In genomic region chr2:196925768-196926561, GRCh38 we compare ENCODE assay signal across 8 cellular contexts. TPM values are rescaled to one million over a fixed set of nuclear protein-coding genes. Genes with fewer than 3 reads are reported as not detected.
DNase-seq lines count a peak whose midpoint lies in the region; ATAC-seq and TF ChIP-seq lines count a peak whose summit lies in the region.

No MANE protein-coding gene starts in this region.

- H3K36me3 ChIP-seq in body of pancreas (replicated peaks in 1 of 2; ENCODE audit: insufficient read depth in 1 of 2, low read depth in 2 of 2), result no peaks in the 10 kb centered on the region
- no peaks in the 10 kb centered on the region for H3K36me3 ChIP-seq in iPS-20b (ENCODE audit: insufficient read depth, low read depth, low read length)
- no peaks in the 10 kb centered on the region for H3K36me3 ChIP-seq in skeletal muscle satellite cell (ENCODE audit: insufficient read depth, low read length)

- intact Hi-C loops in body of pancreas (cut with DNase I), result no loop called here

- TF ChIP-seq POLR2A in body of pancreas (IDR thresholded peaks at IDR 0.05), result no peak

- H3K9ac ChIP-seq in iPS-20b (ENCODE audit: low read depth, low read length), result peak overlapping the region; percentile 96
- H3K9ac ChIP-seq in skeletal muscle satellite cell (ENCODE audit: low read depth, low read length), result peak overlapping the region; percentile 84

- TF ChIP-seq CTCF in body of pancreas (IDR thresholded peaks at IDR 0.05), result no peak

- peak overlapping the region; percentile 60 to 97 for H3K4me3 ChIP-seq in body of pancreas
- H3K4me3 ChIP-seq in iPS-20b (ENCODE audit: low read length), result peak overlapping the region; percentile 100
- H3K4me3 ChIP-seq in skeletal muscle satellite cell (ENCODE audit: low read length), result peak overlapping the region; percentile 96

- no peaks in the 10 kb centered on the region for H3K27me3 ChIP-seq in body of pancreas
- H3K27me3 ChIP-seq in iPS-20b (ENCODE audit: insufficient read depth, low read length), result no peaks in the 10 kb centered on the region
- H3K27me3 ChIP-seq in skeletal muscle satellite cell (ENCODE audit: control insufficient read depth, insufficient read depth, low read length), result no peaks in the 10 kb centered on the region

- H3K4me2 ChIP-seq in skeletal muscle satellite cell (ENCODE audit: low read length), result peak overlapping the region; percentile 95

- WGBS in body of pancreas, 2 donors, result 0 to 1% methylated on average over 37 of the region's 37 CpGs

- peak; percentile 91 for DNase-seq in DMS79 treated with DMSO at 0.1 percent for 48 hours (lab: John Stamatoyannopoulos, UW)
- DNase-seq in HS-5 (ENCODE audit: low read depth), result peak; percentile 24
- DNase-seq in SHP77 treated with DMSO at 0.1 percent for 48 hours (lab: John Stamatoyannopoulos, UW), result peak; percentile 71
- peak; percentile 26 to 29 (median 29) for DNase-seq in body of pancreas
- DNase-seq in mucosa of gallbladder (ENCODE audit: low spot score), result no peak

- H3K4me1 ChIP-seq in body of pancreas (peaks cover 5% of the 10 kb centered on the region), iPS-20b (ENCODE audit: insufficient read depth, low read length) (peaks cover 13% of the 10 kb centered on the region; the same call in 1 of the 2 replicates), skeletal muscle satellite cell (ENCODE audit: control insufficient read depth, insufficient read depth, low read length) (peaks cover 19% of the 10 kb centered on the region)

- ATAC-seq in GM21423 (IDR thresholded peaks at IDR 0.05; ENCODE audit: unreplicated experiment) (peak; percentile 24), body of pancreas (peak; percentile 18)

- H3K9me3 ChIP-seq in body of pancreas (no peaks in the 10 kb centered on the region), iPS-20b (ENCODE audit: insufficient read depth, low read depth, low read length) (no peaks in the 10 kb centered on the region), skeletal muscle satellite cell (replicated peaks; ENCODE audit: low read length) (no peaks in the 10 kb centered on the region)

- H3K27ac ChIP-seq in body of pancreas (peak overlapping the region; percentile 78 to 88 (median 82)), iPS-20b (ENCODE audit: low read length) (peak overlapping the region; percentile 61)

RNA-seq across cellular contexts. Expression of gene PGAP1, which starts 0.5 kb away (rescaled TPM):
- total RNA-seq in body of pancreas (10 to 100 TPM; 15.2 to 24.9 TPM), mucosa of gallbladder (6.8 TPM)
- 3.1 and 3.3 TPM in 2 replicates for total RNA-seq in skeletal muscle satellite cell (2012; rRNA removed)
